Comparison of ENCODE assay signal across 7 cellular contexts in genomic region chr6:157954150-157955117, GRCh38. TPM values are rescaled to one million over a fixed set of nuclear protein-coding genes. Genes with fewer than 3 reads are reported as not detected.
DNase-seq lines count a peak whose midpoint lies in the region; ATAC-seq, FAIRE-seq and TF ChIP-seq lines count a peak whose summit lies in the region.

No MANE protein-coding gene starts in this region.

- POLR2A ChIA-PET in WTC11 (lab: Charles Lee), result interaction anchor here (1.0 kb wide), 1 partner anchor 30 kb away, joined by 3 read pairs; no protein-coding TSS in a partner anchor

- CTCF ChIA-PET in WTC11 (lab: Charles Lee), result interaction anchor here (0.9 to 1.8 kb wide), 2 partner anchors 118 to 285 kb away, joined by 4 read pairs; no protein-coding TSS in a partner anchor

- ATAC-seq in WTC11 (peak; percentile 73), HG03432 (IDR thresholded peaks at IDR 0.05; ENCODE audit: unreplicated experiment) (no peak), GM21360 (IDR thresholded peaks at IDR 0.05; ENCODE audit: unreplicated experiment) (no peak)
- peak; percentile 20 for ATAC-seq in stimulated activated memory B cell treated with anti-CD40 and anti-IgM and Interleukin-4, amounts not matched to agents 10 μg/mL and 1 μg/mL and 100 μg/mL, for 72 hours

- DNase-seq in LHCN-M2 (ENCODE audit: low read depth) (peak; percentile 17), WTC11 (ENCODE audit: low spot score) (no peak)
- no peak for DNase-seq in stimulated activated CD4-positive, alpha-beta T cell treated with anti-CD3 and anti-CD28 coated beads, Interleukin-4, amount 100 ng/mL, for 1 hour

- peak; percentile 30 for FAIRE-seq in islet of Langerhans (lab: Jason Lieb, UNC)

- H3K4me1 Mint-ChIP-seq in WTC11, result peaks cover 11% of the 10 kb centered on the region; the same call in 1 of the 2 replicates
- H3K4me1 Mint-ChIP-seq in stimulated activated memory B cell treated with anti-CD40 and anti-IgM and Interleukin-4, amounts not matched to agents 10 μg/mL and 1 μg/mL and 100 μg/mL, for 72 hours, result no peaks in the 10 kb centered on the region

- peaks cover 36% of the 10 kb centered on the region for H3K9me3 Mint-ChIP-seq in WTC11
- H3K9me3 Mint-ChIP-seq in stimulated activated memory B cell treated with anti-CD40 and anti-IgM and Interleukin-4, amounts not matched to agents 10 μg/mL and 1 μg/mL and 100 μg/mL, for 72 hours, result peaks cover 15% of the 10 kb centered on the region

- no peak overlapping the region for H3K27ac Mint-ChIP-seq in WTC11
- H3K27ac Mint-ChIP-seq in stimulated activated memory B cell treated with anti-CD40 and anti-IgM and Interleukin-4, amounts not matched to agents 10 μg/mL and 1 μg/mL and 100 μg/mL, for 72 hours, result peak overlapping the region; percentile 30

- H3K36me3 Mint-ChIP-seq in WTC11, result peaks cover 19% of the 10 kb centered on the region
- H3K36me3 Mint-ChIP-seq in stimulated activated memory B cell treated with anti-CD40 and anti-IgM and Interleukin-4, amounts not matched to agents 10 μg/mL and 1 μg/mL and 100 μg/mL, for 72 hours, result peaks cover 10% of the 10 kb centered on the region

- peaks cover 4% of the 10 kb centered on the region; the same call in 1 of the 2 replicates for H3K27me3 Mint-ChIP-seq in WTC11 (ENCODE audit: low read depth)
- peaks cover 18% of the 10 kb centered on the region for H3K27me3 Mint-ChIP-seq in stimulated activated memory B cell treated with anti-CD40 and anti-IgM and Interleukin-4, amounts not matched to agents 10 μg/mL and 1 μg/mL and 100 μg/mL, for 72 hours

- no peak overlapping the region for H3K4me3 Mint-ChIP-seq in WTC11
- no peak overlapping the region for H3K4me3 Mint-ChIP-seq in stimulated activated memory B cell treated with anti-CD40 and anti-IgM and Interleukin-4, amounts not matched to agents 10 μg/mL and 1 μg/mL and 100 μg/mL, for 72 hours

- TF ChIP-seq CTCF in WTC11 (IDR thresholded peaks at IDR 0.05), result no peak

TF ChIP-seq in WTC11, 78 proteins besides CTCF, POLR2A, EP300 and RAD21:
- TF ChIP-seq GABPB1 (CRISPR knock-in tag; IDR thresholded peaks at IDR 0.05) (peak; percentile 41; the same call in 1 of the 2 replicates), PRDM15 (CRISPR knock-in tag; IDR thresholded peaks at IDR 0.05) (peak; percentile 27; the same call in 1 of the 2 replicates), AR (CRISPR knock-in tag; IDR thresholded peaks at IDR 0.05) (no peak)

RNA-seq across cellular contexts. Expression of gene SYNJ2, which starts 27.2 kb away (rescaled TPM):
- total RNA-seq in LHCN-M2 (2014; rRNA removed) (9.8 and 11.7 TPM in 2 replicates), WTC11 (2021) (11.8 to 15.3 TPM (median 12.4 TPM) in 3 replicates)
- polyA plus RNA-seq in LHCN-M2 (2012), result 9.4 TPM

Comparison
In these comparisons a context has a peak if more than half of its experiments do, and no peak if none do; other contexts are left out.
1. ATAC-seq: peak in WTC11 (single experiment) and stimulated activated memory B cell treated with anti-CD40 and anti-IgM and Interleukin-4, amounts not matched to agents 10 μg/mL and 1 μg/mL and 100 μg/mL, for 72 hours (single experiment); none in HG03432 (single experiment) and GM21360 (single experiment).